9 cellular contexts compared by ENCODE assay signal in the genomic region with DNA sequence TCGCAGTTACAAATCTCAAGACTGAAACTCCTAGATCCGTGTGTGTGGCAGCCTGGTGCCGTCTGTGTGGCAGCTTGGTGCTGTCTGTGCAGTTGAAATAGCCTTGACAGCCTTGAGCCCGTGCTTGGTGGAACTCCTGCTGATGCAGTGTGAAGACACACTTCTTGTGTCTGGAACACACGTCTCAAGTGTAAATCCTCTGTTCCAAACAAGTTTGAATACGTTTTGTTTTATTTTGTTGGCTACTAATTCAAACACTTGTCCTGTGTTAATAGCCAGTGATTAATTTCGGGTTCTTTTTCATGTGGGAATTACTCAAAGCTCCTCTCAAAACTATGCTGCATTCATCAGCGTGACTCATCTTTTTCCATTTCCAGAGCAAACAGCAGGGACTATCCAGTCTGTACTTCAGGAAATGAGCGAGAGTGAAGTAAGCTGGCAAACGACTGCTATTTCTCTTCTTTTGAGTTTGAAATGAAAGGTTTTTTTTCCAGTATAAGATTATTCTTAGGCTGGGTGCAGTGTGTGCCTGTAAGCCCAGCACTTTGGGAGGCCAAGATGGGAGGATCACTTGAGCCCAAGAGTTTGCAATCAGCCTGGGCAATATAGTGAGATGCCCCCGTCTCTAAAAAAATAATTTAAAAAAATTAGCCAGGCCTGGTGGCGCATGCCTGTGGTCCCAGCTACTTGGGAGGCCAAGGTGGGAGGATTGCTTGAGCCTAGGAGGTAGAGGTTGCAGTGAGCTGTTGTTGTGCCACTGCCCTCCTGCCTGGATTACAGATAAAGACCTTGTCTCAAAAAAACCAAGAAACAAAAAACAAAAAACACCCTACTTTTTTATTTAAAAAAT.
DNase-seq lines count a peak whose midpoint lies in the region; ATAC-seq and TF ChIP-seq lines count a peak whose summit lies in the region.
"Had no signal": no experiment of that assay in that cellular context is flagged by ENCODE, and none has a peak within 500 bp of the region (broad histone marks: within the 10 kb centered on the region; RNA-seq: fewer than 3 reads in every experiment).

No MANE protein-coding gene starts in this region.

- no peaks in the 10 kb centered on the region for H3K27me3 Mint-ChIP-seq in activated CD8-positive, alpha-beta T cell treated with anti-CD3 and anti-CD28 coated beads for 36 hours

- H3K4me1 Mint-ChIP-seq in activated CD8-positive, alpha-beta T cell treated with anti-CD3 and anti-CD28 coated beads for 36 hours (ENCODE audit: low read depth) = peaks cover 3% of the 10 kb centered on the region

- peak overlapping the region; percentile 90 for H3K4me2 ChIP-seq in SK-N-SH

- POLR2A ChIA-PET in SK-N-SH (lab: Yijun Ruan, JAX) = interaction anchor here (0.7 kb wide), 1 partner anchor 18 kb away, joined by 3 read pairs; no protein-coding TSS in a partner anchor
- POLR2A ChIA-PET in activated CD8-positive, alpha-beta T cell treated with anti-CD3 and anti-CD28 coated beads for 36 hours (lab: Charles Lee) = interaction anchor here (0.6 kb wide), 1 partner anchor 12 kb away, joined by 4 read pairs; no protein-coding TSS in a partner anchor

- DNase-seq in activated naive CD4-positive, alpha-beta T cell treated with anti-CD3 and anti-CD28 coated beads, Interleukin-2, amount 50 U/mL, for 72 hours (ENCODE audit: low spot score in 2 of 2) = no peak
- no peak for DNase-seq in activated naive CD4-positive, alpha-beta T cell treated with anti-CD3 and anti-CD28 coated beads, Interleukin-2, amount 50 U/mL, for 16 hours
- DNase-seq in SK-N-SH (no peak), glomerular endothelial cell (ENCODE audit: extremely low read depth, low read depth, low spot score) (peak; percentile 93), superior temporal gyrus (ENCODE audit: extremely low spot score) (peak; percentile 67), HUDEP-2 (lab: John Stamatoyannopoulos, UW; ENCODE audit: unreplicated experiment in 76 of 76) (no peak), GM13977 (ENCODE audit: low spot score) (no peak)
- no peak for DNase-seq in activated CD8-positive, alpha-beta T cell treated with anti-CD3 and anti-CD28 coated beads for 36 hours
- DNase-seq: NCI-H2171 treated with DMSO at 0.1 percent for 48 hours had no signal

- H3K27ac Mint-ChIP-seq in activated naive CD4-positive, alpha-beta T cell treated with anti-CD3 and anti-CD28 coated beads, Interleukin-2, amount 50 U/mL, for 72 hours = peak overlapping the region; percentile 23 to 38
- H3K27ac Mint-ChIP-seq in activated CD8-positive, alpha-beta T cell treated with anti-CD3 and anti-CD28 coated beads for 36 hours = no peak overlapping the region

- TF ChIP-seq CTCF in SK-N-SH (IDR thresholded peaks at IDR 0.05) (no peak), GM13977 (IDR thresholded peaks at IDR 0.05; ENCODE audit: extremely low read depth, insufficient read depth, missing control alignments) (no peak)
- TF ChIP-seq CTCF in activated CD8-positive, alpha-beta T cell treated with anti-CD3 and anti-CD28 coated beads for 36 hours (IDR thresholded peaks at IDR 0.05) = no peak

- in situ Hi-C loops in GM13977 (cut with MboI; ENCODE audit: low pct_unique_long_range_greater_than_20kb, low sequenced_read_pairs, unreplicated experiment) = no loop called here

- H3K9me2 ChIP-seq in SK-N-SH = no peaks in the 10 kb centered on the region

- no peaks in the 10 kb centered on the region for H3K36me3 ChIP-seq in SK-N-SH (replicated peaks in 1 of 2; ENCODE audit: control insufficient read depth in 1 of 2, insufficient read depth in 2 of 2, low read length in 1 of 2)

- H3K27me3 ChIP-seq in SK-N-SH (ENCODE audit: insufficient read depth) = no peaks in the 10 kb centered on the region

- TF ChIP-seq EP300 in SK-N-SH (IDR thresholded peaks at IDR 0.05; ENCODE audit: borderline replicate concordance in 1 of 2, low read depth in 1 of 2, low read length in 1 of 2) = peak; percentile 19 to 97; a peak in 2 of 4 replicates

- peaks cover 34% of the 10 kb centered on the region for H3F3A ChIP-seq in SK-N-SH (replicated peaks; ENCODE audit: insufficient read depth)

- peaks cover 4 to 5% of the 10 kb centered on the region in 2 donors for H3K9me3 Mint-ChIP-seq in activated naive CD4-positive, alpha-beta T cell treated with anti-CD3 and anti-CD28 coated beads, Interleukin-2, amount 50 U/mL, for 72 hours
- H3K9me3 Mint-ChIP-seq in activated CD8-positive, alpha-beta T cell treated with anti-CD3 and anti-CD28 coated beads for 36 hours = peaks cover 8% of the 10 kb centered on the region

- H3K4me1 ChIP-seq in SK-N-SH (ENCODE audit: control insufficient read depth in 1 of 2, insufficient read depth in 2 of 2, low read depth in 1 of 2, low read length in 1 of 2) = peaks cover 0 to 8% of the 10 kb centered on the region in 2 experiments; a peak in 2 of 4 replicates

- ATAC-seq in activated naive CD4-positive, alpha-beta T cell treated with anti-CD3 and anti-CD28 coated beads, Interleukin-2, amount 50 U/mL, for 72 hours = peak; percentile 85 to 93
- no peak for ATAC-seq in activated CD8-positive, alpha-beta T cell treated with anti-CD3 and anti-CD28 coated beads for 36 hours

- H2AFZ ChIP-seq in SK-N-SH (ENCODE audit: low read depth) = peak overlapping the region; percentile 81

- H3K4me3 Mint-ChIP-seq in activated CD8-positive, alpha-beta T cell treated with anti-CD3 and anti-CD28 coated beads for 36 hours = no peak overlapping the region

- no peaks in the 10 kb centered on the region for H3K79me2 ChIP-seq in SK-N-SH (ENCODE audit: insufficient read depth)

- H3K4me3 ChIP-seq in SK-N-SH (ENCODE audit: low read depth in 2 of 2, low read length in 1 of 2) = peak overlapping the region in 1 of 2 experiments; percentile 57; a peak in 3 of 4 replicates

- CTCF ChIA-PET in SK-N-SH (lab: Yijun Ruan, JAX) = no interaction called here
- CTCF ChIA-PET in activated CD8-positive, alpha-beta T cell treated with anti-CD3 and anti-CD28 coated beads for 36 hours (lab: Charles Lee) = no interaction called here

- peaks cover 4 to 15% of the 10 kb centered on the region in 2 donors for H3K36me3 Mint-ChIP-seq in activated naive CD4-positive, alpha-beta T cell treated with anti-CD3 and anti-CD28 coated beads, Interleukin-2, amount 50 U/mL, for 72 hours
- H3K36me3 Mint-ChIP-seq in activated CD8-positive, alpha-beta T cell treated with anti-CD3 and anti-CD28 coated beads for 36 hours (ENCODE audit: low read depth) = no peaks in the 10 kb centered on the region

- peaks cover 8% of the 10 kb centered on the region; the same call in 1 of the 2 replicates for H3K9me3 ChIP-seq in SK-N-SH

- intact Hi-C loops in activated CD8-positive, alpha-beta T cell treated with anti-CD3 and anti-CD28 coated beads for 36 hours (cut with micrococcal nuclease) = no loop called here

- H3K9ac ChIP-seq in SK-N-SH = peak overlapping the region; percentile 75

- WGBS in SK-N-SH (ENCODE audit: low lambda C conversion rate) = 7% methylated on average over 12 of the region's 12 CpGs

- no peaks in the 10 kb centered on the region for H4K20me1 ChIP-seq in SK-N-SH (ENCODE audit: insufficient read depth)

- peak overlapping the region; percentile 7 to 97; a peak in 3 of 4 replicates for H3K27ac ChIP-seq in SK-N-SH (ENCODE audit: low read depth in 2 of 2, low read length in 1 of 2)

- TF ChIP-seq RAD21 in SK-N-SH (IDR thresholded peaks at IDR 0.05; ENCODE audit: low read length) = no peak

TF ChIP-seq in SK-N-SH, 30 proteins besides CTCF, POLR2A, EP300 and RAD21 (continues in another document):
- TF ChIP-seq MEF2A (IDR thresholded peaks at IDR 0.05; ENCODE audit: borderline replicate concordance, low read depth) (peak; percentile 56; the same call in 1 of the 2 replicates), GABPA (IDR thresholded peaks at IDR 0.05; ENCODE audit: low read depth) (no peak), TCF12 (IDR thresholded peaks at IDR 0.05) (peak; percentile 91), FOXM1 (IDR thresholded peaks at IDR 0.05; ENCODE audit: low read depth) (0 out of 2 replicates have a peak, but pooled peaks have one; percentile 39), TEAD4 (IDR thresholded peaks at IDR 0.05; ENCODE audit: borderline replicate concordance, insufficient read depth) (peak; percentile 82), SMC3 (IDR thresholded peaks at IDR 0.05; ENCODE audit: low read depth, low read length) (no peak), PBX3 (IDR thresholded peaks at IDR 0.05) (peak; percentile 89), EZH2phosphoT487 (IDR thresholded peaks at IDR 0.05; ENCODE audit: borderline replicate concordance, low read depth) (no peak), MXI1 (IDR thresholded peaks at IDR 0.05; ENCODE audit: low read depth, low read length) (no peak), YY1 (IDR thresholded peaks at IDR 0.05; ENCODE audit: low read depth) (0 out of 2 replicates have a peak, but pooled peaks have one; percentile 3)
- TF ChIP-seq, protein P1, sequence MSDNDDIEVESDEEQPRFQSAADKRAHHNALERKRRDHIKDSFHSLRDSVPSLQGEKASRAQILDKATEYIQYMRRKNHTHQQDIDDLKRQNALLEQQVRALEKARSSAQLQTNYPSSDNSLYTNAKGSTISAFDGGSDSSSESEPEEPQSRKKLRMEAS (IDR thresholded peaks at IDR 0.05; ENCODE audit: low read depth) = no peak; the same call in 1 of the 2 replicates
- TF ChIP-seq, protein P2, sequence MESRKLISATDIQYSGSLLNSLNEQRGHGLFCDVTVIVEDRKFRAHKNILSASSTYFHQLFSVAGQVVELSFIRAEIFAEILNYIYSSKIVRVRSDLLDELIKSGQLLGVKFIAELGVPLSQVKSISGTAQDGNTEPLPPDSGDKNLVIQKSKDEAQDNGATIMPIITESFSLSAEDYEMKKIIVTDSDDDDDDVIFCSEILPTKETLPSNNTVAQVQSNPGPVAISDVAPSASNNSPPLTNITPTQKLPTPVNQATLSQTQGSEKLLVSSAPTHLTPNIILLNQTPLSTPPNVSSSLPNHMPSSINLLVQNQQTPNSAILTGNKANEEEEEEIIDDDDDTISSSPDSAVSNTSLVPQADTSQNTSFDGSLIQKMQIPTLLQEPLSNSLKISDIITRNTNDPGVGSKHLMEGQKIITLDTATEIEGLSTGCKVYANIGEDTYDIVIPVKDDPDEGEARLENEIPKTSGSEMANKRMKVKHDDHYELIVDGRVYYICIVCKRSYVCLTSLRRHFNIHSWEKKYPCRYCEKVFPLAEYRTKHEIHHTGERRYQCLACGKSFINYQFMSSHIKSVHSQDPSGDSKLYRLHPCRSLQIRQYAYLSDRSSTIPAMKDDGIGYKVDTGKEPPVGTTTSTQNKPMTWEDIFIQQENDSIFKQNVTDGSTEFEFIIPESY (IDR thresholded peaks at IDR 0.05; ENCODE audit: borderline replicate concordance, low read depth) = 0 out of 2 replicates have a peak, but pooled peaks have one; percentile 74

Comparison
In these comparisons a context has a peak if more than half of its experiments do, and no peak if none do; other contexts are left out.
1. DNase-seq: peak in glomerular endothelial cell (single experiment) and superior temporal gyrus (single experiment); none in activated naive CD4-positive, alpha-beta T cell treated with anti-CD3 and anti-CD28 coated beads, Interleukin-2, amount 50 U/mL, for 72 hours (0 of 2), activated naive CD4-positive, alpha-beta T cell treated with anti-CD3 and anti-CD28 coated beads, Interleukin-2, amount 50 U/mL, for 16 hours (single experiment), SK-N-SH (single experiment), HUDEP-2 (0 of 76), activated CD8-positive, alpha-beta T cell treated with anti-CD3 and anti-CD28 coated beads for 36 hours (single experiment) and GM13977 (single experiment).